Comparison of ENCODE assay signal across 8 cellular contexts in the genomic region with DNA sequence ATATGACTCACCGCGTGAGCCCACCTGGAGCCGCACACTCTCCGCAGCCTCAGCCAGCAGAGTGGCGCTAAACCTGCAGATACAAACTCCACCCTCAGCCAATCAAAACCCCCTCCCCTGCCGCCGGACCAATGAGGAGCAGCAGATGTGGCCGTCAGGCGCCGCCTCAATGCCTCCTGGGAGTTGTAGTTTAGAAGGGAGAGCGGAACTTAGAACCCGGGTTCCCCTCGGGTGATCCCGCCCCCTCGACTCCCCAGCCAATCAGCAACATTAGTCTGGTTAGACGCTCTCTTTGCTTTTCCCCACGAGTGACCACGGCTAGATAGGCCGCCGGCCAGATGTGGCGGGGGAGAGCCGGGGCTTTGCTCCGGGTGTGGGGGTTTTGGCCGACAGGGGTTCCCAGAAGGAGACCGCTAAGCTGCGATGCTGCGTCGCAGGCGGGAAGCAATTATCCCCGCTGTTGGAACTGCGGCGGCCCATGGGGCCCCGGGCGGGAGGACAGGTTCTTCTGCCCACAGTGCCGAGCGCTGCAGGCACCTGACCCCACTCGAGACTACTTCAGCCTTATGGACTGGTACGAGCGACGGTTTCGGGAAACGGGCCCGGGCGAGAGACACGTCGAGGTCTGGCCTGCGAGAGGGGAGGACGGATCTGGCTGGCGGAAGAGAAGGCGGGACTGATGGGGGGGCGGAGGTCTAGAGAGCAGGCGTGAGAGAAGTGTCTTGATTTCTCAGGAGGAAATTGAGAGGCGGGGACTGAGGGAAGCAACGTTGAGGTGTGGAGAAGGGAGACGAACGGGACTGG. TPM values are rescaled to one million over a fixed set of nuclear protein-coding genes. Genes with fewer than 3 reads are reported as not detected.
A peak's percentile ranks its signal among the peaks of the same experiment; 100 is the strongest.
DNase-seq lines count a peak whose midpoint lies in the region; ATAC-seq and TF ChIP-seq lines count a peak whose summit lies in the region.

A gene (minus strand): TSS at position 63 of the 804 bp plus-strand sequence. CDS start 7,099 bp downstream, outside the sequence.
A gene with protein sequence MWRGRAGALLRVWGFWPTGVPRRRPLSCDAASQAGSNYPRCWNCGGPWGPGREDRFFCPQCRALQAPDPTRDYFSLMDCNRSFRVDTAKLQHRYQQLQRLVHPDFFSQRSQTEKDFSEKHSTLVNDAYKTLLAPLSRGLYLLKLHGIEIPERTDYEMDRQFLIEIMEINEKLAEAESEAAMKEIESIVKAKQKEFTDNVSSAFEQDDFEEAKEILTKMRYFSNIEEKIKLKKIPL (plus strand): TSS at position 282 of the 804 bp plus-strand sequence. CDS start 57 bp downstream, at position 339.

- H3K4me2 ChIP-seq in GM23338 (peak within 1 kb of the TSS; percentile 83), fibroblast of lung (ENCODE audit: extremely low read depth, insufficient read depth, low read length) (peak within 1 kb of the TSS; percentile 77)

- H3K4me3 Mint-ChIP-seq in GM23338 = peak within 1 kb of the TSS; percentile 87
- peak within 1 kb of the TSS; percentile 87 for H3K4me3 Mint-ChIP-seq in activated T-helper 2 cell treated with anti-CD3 and anti-CD28 coated beads, Interferon-gamma antibody, Interleukin-2, Interleukin-4, amounts not matched to agents 10 μg/mL and 5 μg/mL and 100 μg/mL, durations not matched to agents 14 hours and 24 hours and 36 hours (ENCODE audit: low read depth)
- H3K4me3 Mint-ChIP-seq in naive thymus-derived CD4-positive, alpha-beta T cell = peak within 1 kb of the TSS; percentile 81 to 94 (median 87)
- H3K4me3 Mint-ChIP-seq in stimulated activated naive B cell treated with anti-CD40 and anti-IgM and Interleukin-4, amounts not matched to agents 10 μg/mL and 1 μg/mL and 100 μg/mL, for 72 hours = peak within 1 kb of the TSS; percentile 85 to 87

- intact Hi-C loops in activated T-helper 2 cell treated with anti-CD3 and anti-CD28 coated beads, Interferon-gamma antibody, Interleukin-2, Interleukin-4, amounts not matched to agents 10 μg/mL and 5 μg/mL and 100 μg/mL, durations not matched to agents 14 hours and 24 hours and 36 hours (cut with micrococcal nuclease) = loop anchor here (1.0 to 5.0 kb wide), 5 partner anchors 30 to 165 kb away; a partner anchor contains a TSS
- intact Hi-C loops in naive thymus-derived CD4-positive, alpha-beta T cell (cut with micrococcal nuclease) = loop anchor here (1.0 to 5.0 kb wide), 15 partner anchors 30 to 1850 kb away; a partner anchor contains a TSS

- H4K20me1 ChIP-seq in GM23338 (replicated peaks; ENCODE audit: insufficient read depth) (no peaks in the 10 kb centered on the region; the same call in 1 of the 2 replicates), fibroblast of lung (ENCODE audit: control insufficient read depth, extremely low read depth, insufficient read depth, low read length) (no peaks in the 10 kb centered on the region)

- H3K9ac ChIP-seq in fibroblast of lung (ENCODE audit: insufficient read depth, low read length) = peak within 1 kb of the TSS; percentile 81

- POLR2A ChIA-PET in naive thymus-derived CD4-positive, alpha-beta T cell (lab: Charles Lee) = interaction anchor here (0.7 to 3.8 kb wide), 4 partner anchors 9 to 58 kb away, joined by 3 to 29 read pairs (median 8); a partner anchor contains a TSS

- H3K4me3 ChIP-seq in GM23338 (peak within 1 kb of the TSS; percentile 68), fibroblast of lung (replicated peaks in 1 of 4; ENCODE audit: control extremely low read depth in 1 of 4, insufficient read depth in 1 of 4, low read depth in 3 of 4, low read length in 4 of 4) (peak within 1 kb of the TSS; percentile 63 to 94 (median 86))
- peak within 1 kb of the TSS; percentile 99 for H3K4me3 ChIP-seq in naive thymus-derived CD4-positive, alpha-beta T cell (ENCODE audit: low read length)

- no peaks in the 10 kb centered on the region for H3F3A ChIP-seq in GM23338 (replicated peaks; ENCODE audit: low read depth)

- CTCF ChIA-PET in naive thymus-derived CD4-positive, alpha-beta T cell (lab: Charles Lee) = no interaction called here

- H3K4me1 Mint-ChIP-seq in GM23338 = peaks cover 35% of the 10 kb centered on the region
- H3K4me1 Mint-ChIP-seq in activated T-helper 2 cell treated with anti-CD3 and anti-CD28 coated beads, Interferon-gamma antibody, Interleukin-2, Interleukin-4, amounts not matched to agents 10 μg/mL and 5 μg/mL and 100 μg/mL, durations not matched to agents 14 hours and 24 hours and 36 hours (ENCODE audit: low read depth) = peaks cover 36% of the 10 kb centered on the region
- peaks cover 14 to 49% (median 38%) of the 10 kb centered on the region in 7 donors for H3K4me1 Mint-ChIP-seq in naive thymus-derived CD4-positive, alpha-beta T cell
- peaks cover 13 to 22% of the 10 kb centered on the region in 2 donors for H3K4me1 Mint-ChIP-seq in stimulated activated naive B cell treated with anti-CD40 and anti-IgM and Interleukin-4, amounts not matched to agents 10 μg/mL and 1 μg/mL and 100 μg/mL, for 72 hours

- H3K27ac ChIP-seq in GM23338 (ENCODE audit: low read depth) (peak within 1 kb of the TSS; percentile 70), fibroblast of lung (ENCODE audit: insufficient read depth, low read length) (peak within 1 kb of the TSS; percentile 87)
- peak within 1 kb of the TSS; percentile 90 for H3K27ac ChIP-seq in naive thymus-derived CD4-positive, alpha-beta T cell (ENCODE audit: low read depth, low read length)

- no peaks in the 10 kb centered on the region for H3K9me2 ChIP-seq in GM23338 (ENCODE audit: insufficient read depth)

- H3K9me3 ChIP-seq in fibroblast of lung (ENCODE audit: control insufficient read depth, insufficient read depth, low read depth, low read length) = no peaks in the 10 kb centered on the region
- no peaks in the 10 kb centered on the region for H3K9me3 ChIP-seq in naive thymus-derived CD4-positive, alpha-beta T cell (ENCODE audit: control insufficient read depth in 2 of 3, low read length in 3 of 3)

- H3K27me3 ChIP-seq in GM23338 (ENCODE audit: insufficient read depth) (no peaks in the 10 kb centered on the region), fibroblast of lung (ENCODE audit: control insufficient read depth, insufficient read depth, low read length) (no peaks in the 10 kb centered on the region)
- H3K27me3 ChIP-seq in naive thymus-derived CD4-positive, alpha-beta T cell (ENCODE audit: control insufficient read depth in 2 of 2, insufficient read depth in 2 of 2, low read length in 2 of 2) = no peaks in the 10 kb centered on the region

- DNase-seq in Daoy (ENCODE audit: low read depth) (peak; percentile 99), GM23338 (ENCODE audit: low spot score) (peak; percentile 99), LHCN-M2 (ENCODE audit: low read depth) (peak; percentile 99), RPMI8226 (peak; percentile 98), fibroblast of lung (ENCODE audit: low read depth in 2 of 2) (peak; percentile 98 to 99)
- peak; percentile 97 for DNase-seq in activated T-helper 2 cell treated with anti-CD3 and anti-CD28 coated beads, Interferon-gamma antibody, Interleukin-2, Interleukin-4, amounts not matched to agents 10 μg/mL and 5 μg/mL and 100 μg/mL, durations not matched to agents 14 hours and 24 hours and 36 hours (ENCODE audit: low spot score)
- DNase-seq in naive thymus-derived CD4-positive, alpha-beta T cell = peak; percentile 80 to 99 (median 96)
- peak; percentile 98 for DNase-seq in stimulated activated naive B cell treated with anti-CD40 and anti-IgM and Interleukin-4, amounts not matched to agents 10 μg/mL and 1 μg/mL and 100 μg/mL, for 72 hours

- peak within 1 kb of the TSS; percentile 90 for H3K27ac Mint-ChIP-seq in GM23338
- H3K27ac Mint-ChIP-seq in activated T-helper 2 cell treated with anti-CD3 and anti-CD28 coated beads, Interferon-gamma antibody, Interleukin-2, Interleukin-4, amounts not matched to agents 10 μg/mL and 5 μg/mL and 100 μg/mL, durations not matched to agents 14 hours and 24 hours and 36 hours = peak within 1 kb of the TSS; percentile 83
- peak within 1 kb of the TSS; percentile 79 to 93 (median 89) for H3K27ac Mint-ChIP-seq in naive thymus-derived CD4-positive, alpha-beta T cell
- H3K27ac Mint-ChIP-seq in stimulated activated naive B cell treated with anti-CD40 and anti-IgM and Interleukin-4, amounts not matched to agents 10 μg/mL and 1 μg/mL and 100 μg/mL, for 72 hours = peak within 1 kb of the TSS; percentile 95

- peaks cover 56% of the 10 kb centered on the region for H3K79me2 ChIP-seq in GM23338 (replicated peaks; ENCODE audit: insufficient read depth)
- peaks cover 10% of the 10 kb centered on the region for H3K79me2 ChIP-seq in fibroblast of lung (ENCODE audit: control insufficient read depth, insufficient read depth, low read length)

- TF ChIP-seq CTCF in GM23338 (conservative IDR thresholded peaks at IDR 0.05; ENCODE audit: low read depth in 2 of 2) (peak in 1 of 2 experiments; percentile 41; a peak in 2 of 4 replicates), fibroblast of lung (conservative IDR thresholded peaks at IDR 0.05 in 1 of 2, IDR thresholded peaks at IDR 0.05 in 1 of 2; ENCODE audit: low read depth in 1 of 2, low read length in 2 of 2) (no peak)

- H2AFZ ChIP-seq in GM23338 = no peak within 1 kb of the TSS
- peak within 1 kb of the TSS; percentile 64 for H2AFZ ChIP-seq in fibroblast of lung (ENCODE audit: low read length)

- H3K4me1 ChIP-seq in GM23338 (ENCODE audit: insufficient read depth) (peaks cover 16% of the 10 kb centered on the region), fibroblast of lung (ENCODE audit: control insufficient read depth, extremely low read depth, insufficient read depth, low read length) (no peaks in the 10 kb centered on the region)
- H3K4me1 ChIP-seq in naive thymus-derived CD4-positive, alpha-beta T cell (ENCODE audit: control insufficient read depth in 2 of 2, insufficient read depth in 2 of 2, low read length in 2 of 2) = peaks cover 3 to 9% of the 10 kb centered on the region in 2 donors

- H3K36me3 Mint-ChIP-seq in GM23338 (ENCODE audit: low read depth) = peaks cover 38% of the 10 kb centered on the region
- H3K36me3 Mint-ChIP-seq in activated T-helper 2 cell treated with anti-CD3 and anti-CD28 coated beads, Interferon-gamma antibody, Interleukin-2, Interleukin-4, amounts not matched to agents 10 μg/mL and 5 μg/mL and 100 μg/mL, durations not matched to agents 14 hours and 24 hours and 36 hours (ENCODE audit: low read depth) = peaks cover 50% of the 10 kb centered on the region
- peaks cover 0 to 15% (median 4%) of the 10 kb centered on the region in 5 donors for H3K36me3 Mint-ChIP-seq in naive thymus-derived CD4-positive, alpha-beta T cell
- H3K36me3 Mint-ChIP-seq in stimulated activated naive B cell treated with anti-CD40 and anti-IgM and Interleukin-4, amounts not matched to agents 10 μg/mL and 1 μg/mL and 100 μg/mL, for 72 hours = peaks cover 14 to 27% of the 10 kb centered on the region in 2 donors

- ATAC-seq in GM23338 = peak; percentile 92
- peak; percentile 98 for ATAC-seq in naive thymus-derived CD4-positive, alpha-beta T cell
- peak; percentile 93 to 95 for ATAC-seq in stimulated activated naive B cell treated with anti-CD40 and anti-IgM and Interleukin-4, amounts not matched to agents 10 μg/mL and 1 μg/mL and 100 μg/mL, for 72 hours (replicated peaks)

- no peaks in the 10 kb centered on the region for H3K9me3 Mint-ChIP-seq in GM23338
- H3K9me3 Mint-ChIP-seq in activated T-helper 2 cell treated with anti-CD3 and anti-CD28 coated beads, Interferon-gamma antibody, Interleukin-2, Interleukin-4, amounts not matched to agents 10 μg/mL and 5 μg/mL and 100 μg/mL, durations not matched to agents 14 hours and 24 hours and 36 hours = no peaks in the 10 kb centered on the region
- no peaks in the 10 kb centered on the region for H3K9me3 Mint-ChIP-seq in naive thymus-derived CD4-positive, alpha-beta T cell
- no peaks in the 10 kb centered on the region for H3K9me3 Mint-ChIP-seq in stimulated activated naive B cell treated with anti-CD40 and anti-IgM and Interleukin-4, amounts not matched to agents 10 μg/mL and 1 μg/mL and 100 μg/mL, for 72 hours

- H3K27me3 Mint-ChIP-seq in GM23338 (ENCODE audit: insufficient read depth, low read depth, poor library complexity) = peaks cover 7% of the 10 kb centered on the region
- H3K27me3 Mint-ChIP-seq in activated T-helper 2 cell treated with anti-CD3 and anti-CD28 coated beads, Interferon-gamma antibody, Interleukin-2, Interleukin-4, amounts not matched to agents 10 μg/mL and 5 μg/mL and 100 μg/mL, durations not matched to agents 14 hours and 24 hours and 36 hours (ENCODE audit: low read depth) = no peaks in the 10 kb centered on the region
- H3K27me3 Mint-ChIP-seq in naive thymus-derived CD4-positive, alpha-beta T cell = no peaks in the 10 kb centered on the region
- no peaks in the 10 kb centered on the region for H3K27me3 Mint-ChIP-seq in stimulated activated naive B cell treated with anti-CD40 and anti-IgM and Interleukin-4, amounts not matched to agents 10 μg/mL and 1 μg/mL and 100 μg/mL, for 72 hours

- H3K36me3 ChIP-seq in GM23338 (ENCODE audit: insufficient read depth) = peaks cover 18% of the 10 kb centered on the region
- no peaks in the 10 kb centered on the region for H3K36me3 ChIP-seq in fibroblast of lung (ENCODE audit: control insufficient read depth, insufficient read depth, low read length)
- peaks cover 0 to 27% (median 3%) of the 10 kb centered on the region in 3 experiments for H3K36me3 ChIP-seq in naive thymus-derived CD4-positive, alpha-beta T cell (ENCODE audit: control insufficient read depth in 2 of 3, insufficient read depth in 3 of 3, low read length in 3 of 3)

RNA-seq across cellular contexts. Expression of the first gene that starts in this region (rescaled TPM):
- 24.9 and 40.7 TPM in 2 replicates for total RNA-seq in Daoy (2014; rRNA removed; shearing (Covaris generic))
- total RNA-seq in GM23338 (2014; rRNA removed; shearing (Covaris generic)) = 100 and 121 TPM in 2 replicates
- polyA plus RNA-seq in GM23338 (2016; fragmentation: Nextera tagmentation; extraction: Ambion mirVana) (80.0 and 86.0 TPM in 2 replicates), fibroblast of lung (17.4 and 18.4 TPM in 2 replicates)
- total RNA-seq in LHCN-M2 (2014; rRNA removed) (25.8 and 34.5 TPM in 2 replicates), fibroblast of lung (13.4 and 14.5 TPM in 2 replicates)
- 7.7 TPM for polyA plus RNA-seq in LHCN-M2 (2012)
- 33.7 and 33.8 TPM in 2 replicates for total RNA-seq in activated T-helper 2 cell treated with anti-CD3 and anti-CD28 coated beads, Interferon-gamma antibody, Interleukin-2, Interleukin-4, amounts not matched to agents 10 μg/mL and 5 μg/mL and 100 μg/mL, durations not matched to agents 14 hours and 24 hours and 36 hours
- 12.4 and 14.2 TPM in 2 replicates for polyA plus RNA-seq in fibroblast of lung (2012)
- 8.6 and 9.9 TPM in 2 replicates for polyA minus RNA-seq in fibroblast of lung (ENCODE audit: low replicate concordance)
- 10 to 100 TPM in 3 of 5 experiments, 1 to 10 TPM in 2; 8.4 to 36.7 (median 10.6) TPM for total RNA-seq in naive thymus-derived CD4-positive, alpha-beta T cell
- polyA plus RNA-seq in naive thymus-derived CD4-positive, alpha-beta T cell = 10 to 100 TPM in 1 of 2 donors, 1 to 10 TPM in 1; 7.0 to 11.5 TPM

RNA-seq across cellular contexts. Expression of the second gene that starts in this region (rescaled TPM):
- total RNA-seq in Daoy (2014; rRNA removed; shearing (Covaris generic)) = 48.2 and 59.0 TPM in 2 replicates
- 17.7 and 18.6 TPM in 2 replicates for total RNA-seq in GM23338 (2014; rRNA removed; shearing (Covaris generic))
- 28.4 and 30.9 TPM in 2 replicates for polyA plus RNA-seq in GM23338 (2016; fragmentation: Nextera tagmentation; extraction: Ambion mirVana)
- total RNA-seq in LHCN-M2 (2014; rRNA removed) = 23.9 and 26.2 TPM in 2 replicates
- 15.0 TPM for polyA plus RNA-seq in LHCN-M2 (2012)
- total RNA-seq in activated T-helper 2 cell treated with anti-CD3 and anti-CD28 coated beads, Interferon-gamma antibody, Interleukin-2, Interleukin-4, amounts not matched to agents 10 μg/mL and 5 μg/mL and 100 μg/mL, durations not matched to agents 14 hours and 24 hours and 36 hours = 14.1 and 14.6 TPM in 2 replicates
- total RNA-seq in fibroblast of lung = 19.3 and 26.6 TPM in 2 replicates
- polyA plus RNA-seq in fibroblast of lung = 17.7 and 22.3 TPM in 2 replicates
- 24.2 and 26.9 TPM in 2 replicates for polyA plus RNA-seq in fibroblast of lung (2012)
- 2.7 and 6.7 TPM in 2 replicates for polyA minus RNA-seq in fibroblast of lung (ENCODE audit: low replicate concordance)
- total RNA-seq in naive thymus-derived CD4-positive, alpha-beta T cell = 10 to 100 TPM in 1 of 5 experiments, 1 to 10 TPM in 4; 8.2 to 10.9 (median 9.0) TPM
- 1 to 10 TPM; 6.7 to 8.7 TPM for polyA plus RNA-seq in naive thymus-derived CD4-positive, alpha-beta T cell

Comparison
In these comparisons a context has a peak if more than half of its experiments do, and no peak if none do; other contexts are left out.
1. Peak in every context shown above with its lines: DNase-seq, ATAC-seq, H3K4me3 ChIP-seq and H3K27ac ChIP-seq.